15 cellular contexts compared by ENCODE assay signal in the genomic region with DNA sequence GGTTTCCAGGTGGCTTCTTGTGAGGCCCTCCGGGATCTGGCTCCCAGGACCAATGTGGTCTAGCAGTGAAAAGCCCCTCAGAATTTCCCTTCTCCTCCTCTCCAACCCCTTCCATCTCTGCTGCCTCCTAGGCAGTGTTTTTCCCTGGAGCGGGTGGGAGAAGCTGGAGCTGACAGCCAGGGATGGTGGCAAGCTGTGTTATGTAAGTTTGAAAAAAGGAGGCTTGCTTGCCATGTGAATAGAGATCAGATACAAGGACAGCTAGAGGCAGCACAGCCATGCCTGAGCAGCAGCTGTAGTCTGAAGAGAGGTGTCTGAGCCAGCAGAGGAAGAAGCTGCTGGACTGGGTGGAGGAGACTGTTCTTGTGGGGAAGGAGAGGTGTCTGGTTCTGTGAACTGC. TPM values are rescaled to one million over a fixed set of nuclear protein-coding genes. Genes with fewer than 3 reads are reported as not detected.
DNase-seq lines count a peak whose midpoint lies in the region; ATAC-seq and TF ChIP-seq lines count a peak whose summit lies in the region.
"Had no signal": no experiment of that assay in that cellular context is flagged by ENCODE, and none has a peak within 500 bp of the region (broad histone marks: within the 10 kb centered on the region; RNA-seq: fewer than 3 reads in every experiment).

No MANE protein-coding gene starts in this region.

- no peaks in the 10 kb centered on the region for H3K27me3 Mint-ChIP-seq in activated CD8-positive, alpha-beta T cell treated with anti-CD3 and anti-CD28 coated beads for 36 hours
- no peaks in the 10 kb centered on the region for H3K27me3 Mint-ChIP-seq in activated CD8-positive, alpha-beta T cell treated with anti-CD3 and anti-CD28 coated beads, Interleukin-2, amount 10 ng/mL, durations not matched to agents 7 days and 5 days (ENCODE audit: low read depth)
- H3K27me3 Mint-ChIP-seq in activated naive CD8-positive, alpha-beta T cell treated with anti-CD3 and anti-CD28 coated beads for 36 hours: no peaks in the 10 kb centered on the region
- no peaks in the 10 kb centered on the region for H3K27me3 Mint-ChIP-seq in stimulated activated naive B cell treated with anti-CD40 and anti-IgM and Interleukin-4, amounts not matched to agents 10 μg/mL and 1 μg/mL and 100 μg/mL, for 72 hours

- H3K9me3 ChIP-seq in iPS-18c (ENCODE audit: control insufficient read depth, insufficient read depth, low read length) (no peaks in the 10 kb centered on the region), BE2C (no peaks in the 10 kb centered on the region)

- peaks cover 42% of the 10 kb centered on the region for H3K4me1 Mint-ChIP-seq in activated CD8-positive, alpha-beta T cell treated with anti-CD3 and anti-CD28 coated beads for 36 hours (ENCODE audit: low read depth)
- H3K4me1 Mint-ChIP-seq in activated CD8-positive, alpha-beta T cell treated with anti-CD3 and anti-CD28 coated beads, Interleukin-2, amount 10 ng/mL, durations not matched to agents 7 days and 5 days (ENCODE audit: low read depth): peaks cover 21% of the 10 kb centered on the region
- H3K4me1 Mint-ChIP-seq in activated naive CD8-positive, alpha-beta T cell treated with anti-CD3 and anti-CD28 coated beads for 36 hours: peaks cover 34% of the 10 kb centered on the region
- H3K4me1 Mint-ChIP-seq in stimulated activated naive B cell treated with anti-CD40 and anti-IgM and Interleukin-4, amounts not matched to agents 10 μg/mL and 1 μg/mL and 100 μg/mL, for 72 hours: peaks cover 24 to 28% of the 10 kb centered on the region in 2 donors

- H3K27ac Mint-ChIP-seq in activated CD8-positive, alpha-beta T cell treated with anti-CD3 and anti-CD28 coated beads for 36 hours: peak overlapping the region; percentile 76
- no peak overlapping the region for H3K27ac Mint-ChIP-seq in activated CD8-positive, alpha-beta T cell treated with anti-CD3 and anti-CD28 coated beads, Interleukin-2, amount 10 ng/mL, durations not matched to agents 7 days and 5 days
- peak overlapping the region; percentile 58 for H3K27ac Mint-ChIP-seq in activated naive CD8-positive, alpha-beta T cell treated with anti-CD3 and anti-CD28 coated beads for 36 hours
- peak overlapping the region; percentile 62 for H3K27ac Mint-ChIP-seq in stimulated activated naive B cell treated with anti-CD40 and anti-IgM and Interleukin-4, amounts not matched to agents 10 μg/mL and 1 μg/mL and 100 μg/mL, for 72 hours

- ATAC-seq in activated CD8-positive, alpha-beta T cell treated with anti-CD3 and anti-CD28 coated beads for 36 hours: no peak
- ATAC-seq in activated CD8-positive, alpha-beta T cell treated with anti-CD3 and anti-CD28 coated beads, Interleukin-2, amount 10 ng/mL, durations not matched to agents 7 days and 5 days: no peak
- ATAC-seq in stimulated activated naive B cell treated with anti-CD40 and anti-IgM and Interleukin-4, amounts not matched to agents 10 μg/mL and 1 μg/mL and 100 μg/mL, for 72 hours (replicated peaks): no peak
- ATAC-seq: Panc1 had no signal

- intact Hi-C loops in activated CD8-positive, alpha-beta T cell treated with anti-CD3 and anti-CD28 coated beads for 36 hours (cut with micrococcal nuclease): no loop called here

- no peaks in the 10 kb centered on the region; the same call in 1 of the 2 replicates for H3K36me3 ChIP-seq in BE2C

- CTCF ChIA-PET in activated CD8-positive, alpha-beta T cell treated with anti-CD3 and anti-CD28 coated beads for 36 hours (lab: Charles Lee): no interaction called here
- CTCF ChIA-PET in activated CD8-positive, alpha-beta T cell treated with anti-CD3 and anti-CD28 coated beads, Interleukin-2, amount 10 ng/mL, durations not matched to agents 7 days and 5 days (lab: Charles Lee): no interaction called here

- DNase-seq in activated CD8-positive, alpha-beta T cell treated with anti-CD3 and anti-CD28 coated beads for 36 hours: no peak
- DNase-seq in activated CD8-positive, alpha-beta T cell treated with anti-CD3 and anti-CD28 coated beads, Interleukin-2, amount 10 ng/mL, durations not matched to agents 7 days and 5 days: no peak
- no peak for DNase-seq in activated naive CD8-positive, alpha-beta T cell treated with anti-CD3 and anti-CD28 coated beads for 36 hours
- no peak for DNase-seq in stimulated activated naive B cell treated with anti-CD40 and anti-IgM and Interleukin-4, amounts not matched to agents 10 μg/mL and 1 μg/mL and 100 μg/mL, for 72 hours
- no peak for DNase-seq in NCI-H1092 (lab: John Stamatoyannopoulos, UW)
- DNase-seq in BE2C: no peak
- DNase-seq in AML-193 (lab: John Stamatoyannopoulos, UW): no peak
- DNase-seq: ACHN; activated naive CD4-positive, alpha-beta T cell treated with Interleukin-2 at 50 U/mL for 16 hours; foreskin melanocyte; mesenchymal stem cell; NCI-H2081 treated with DMSO at 0.1 percent for 48 hours; NCI-H748 treated with DMSO at 0.1 percent for 48 hours had no signal

- no peak overlapping the region for H3K4me3 Mint-ChIP-seq in activated CD8-positive, alpha-beta T cell treated with anti-CD3 and anti-CD28 coated beads for 36 hours
- H3K4me3 Mint-ChIP-seq in activated CD8-positive, alpha-beta T cell treated with anti-CD3 and anti-CD28 coated beads, Interleukin-2, amount 10 ng/mL, durations not matched to agents 7 days and 5 days: no peak overlapping the region
- no peak overlapping the region for H3K4me3 Mint-ChIP-seq in activated naive CD8-positive, alpha-beta T cell treated with anti-CD3 and anti-CD28 coated beads for 36 hours
- H3K4me3 Mint-ChIP-seq in stimulated activated naive B cell treated with anti-CD40 and anti-IgM and Interleukin-4, amounts not matched to agents 10 μg/mL and 1 μg/mL and 100 μg/mL, for 72 hours: no peak overlapping the region

- H3K4me1 ChIP-seq in BE2C: no peaks in the 10 kb centered on the region; the same call in 1 of the 2 replicates

- POLR2A ChIA-PET in activated CD8-positive, alpha-beta T cell treated with anti-CD3 and anti-CD28 coated beads for 36 hours (lab: Charles Lee): interaction anchor here (0.6 to 1.1 kb wide), 3 partner anchors 15 to 147 kb away, joined by 4 to 8 read pairs (median 4); a partner anchor contains a TSS
- POLR2A ChIA-PET in activated CD8-positive, alpha-beta T cell treated with anti-CD3 and anti-CD28 coated beads, Interleukin-2, amount 10 ng/mL, durations not matched to agents 7 days and 5 days (lab: Charles Lee): no interaction called here

- H3K4me3 ChIP-seq in iPS-18c (ENCODE audit: insufficient read depth, low read depth, low read length) (peak overlapping the region; percentile 5; the same call in 1 of the 2 replicates), BE2C (ENCODE audit: low read depth, low read length) (no peak overlapping the region)

- no peaks in the 10 kb centered on the region for H3K9me3 Mint-ChIP-seq in activated CD8-positive, alpha-beta T cell treated with anti-CD3 and anti-CD28 coated beads for 36 hours
- H3K9me3 Mint-ChIP-seq in activated CD8-positive, alpha-beta T cell treated with anti-CD3 and anti-CD28 coated beads, Interleukin-2, amount 10 ng/mL, durations not matched to agents 7 days and 5 days (ENCODE audit: insufficient read depth): no peaks in the 10 kb centered on the region
- H3K9me3 Mint-ChIP-seq in activated naive CD8-positive, alpha-beta T cell treated with anti-CD3 and anti-CD28 coated beads for 36 hours: no peaks in the 10 kb centered on the region
- H3K9me3 Mint-ChIP-seq in stimulated activated naive B cell treated with anti-CD40 and anti-IgM and Interleukin-4, amounts not matched to agents 10 μg/mL and 1 μg/mL and 100 μg/mL, for 72 hours: no peaks in the 10 kb centered on the region

- H3K36me3 Mint-ChIP-seq in activated CD8-positive, alpha-beta T cell treated with anti-CD3 and anti-CD28 coated beads for 36 hours (ENCODE audit: low read depth): peaks cover 28% of the 10 kb centered on the region
- peaks cover 36% of the 10 kb centered on the region for H3K36me3 Mint-ChIP-seq in activated CD8-positive, alpha-beta T cell treated with anti-CD3 and anti-CD28 coated beads, Interleukin-2, amount 10 ng/mL, durations not matched to agents 7 days and 5 days (ENCODE audit: low read depth)
- peaks cover 27% of the 10 kb centered on the region for H3K36me3 Mint-ChIP-seq in activated naive CD8-positive, alpha-beta T cell treated with anti-CD3 and anti-CD28 coated beads for 36 hours
- peaks cover 30 to 39% of the 10 kb centered on the region in 2 donors for H3K36me3 Mint-ChIP-seq in stimulated activated naive B cell treated with anti-CD40 and anti-IgM and Interleukin-4, amounts not matched to agents 10 μg/mL and 1 μg/mL and 100 μg/mL, for 72 hours

- H3K27me3 ChIP-seq in BE2C: no peaks in the 10 kb centered on the region

- no peak for TF ChIP-seq CTCF in activated CD8-positive, alpha-beta T cell treated with anti-CD3 and anti-CD28 coated beads for 36 hours (IDR thresholded peaks at IDR 0.05)
- no peak for TF ChIP-seq CTCF in BE2C (IDR thresholded peaks at IDR 0.05; ENCODE audit: low read depth, low read length)

RNA-seq across cellular contexts. Expression of a gene that starts 20.6 kb away (rescaled TPM):
- 10 to 100 TPM; 27.7 to 31.4 TPM for total RNA-seq in activated CD8-positive, alpha-beta T cell treated with anti-CD3 and anti-CD28 coated beads for 36 hours
- total RNA-seq in activated CD8-positive, alpha-beta T cell treated with anti-CD3 and anti-CD28 coated beads, Interleukin-2, amount 10 ng/mL, durations not matched to agents 7 days and 5 days: 10 to 100 TPM; 25.0 to 25.7 TPM
- total RNA-seq in activated naive CD8-positive, alpha-beta T cell treated with anti-CD3 and anti-CD28 coated beads for 36 hours: 10 to 100 TPM; 43.3 to 49.1 TPM
- 41.6 TPM for polyA plus RNA-seq in BE2C (2012; ENCODE audit: insufficient read depth, insufficient read length, low read depth)

RNA-seq across cellular contexts. Expression of a gene that starts 27.6 kb away (rescaled TPM):
- 1,000 to 10,000 TPM; 5,254 to 5,310 TPM for total RNA-seq in activated CD8-positive, alpha-beta T cell treated with anti-CD3 and anti-CD28 coated beads for 36 hours
- 1,000 to 10,000 TPM; 2,498 to 2,528 TPM for total RNA-seq in activated CD8-positive, alpha-beta T cell treated with anti-CD3 and anti-CD28 coated beads, Interleukin-2, amount 10 ng/mL, durations not matched to agents 7 days and 5 days
- total RNA-seq in activated naive CD8-positive, alpha-beta T cell treated with anti-CD3 and anti-CD28 coated beads for 36 hours: 1,000 to 10,000 TPM; 4,670 to 4,826 TPM
- polyA plus RNA-seq in BE2C (2012; ENCODE audit: insufficient read depth, insufficient read length, low read depth): 2,485 TPM

RNA-seq across cellular contexts. Expression of a gene that starts 28.1 kb away (rescaled TPM):
- total RNA-seq in activated CD8-positive, alpha-beta T cell treated with anti-CD3 and anti-CD28 coated beads for 36 hours: 10 to 100 TPM; 29.9 to 30.2 TPM
- total RNA-seq in activated CD8-positive, alpha-beta T cell treated with anti-CD3 and anti-CD28 coated beads, Interleukin-2, amount 10 ng/mL, durations not matched to agents 7 days and 5 days: 10 to 100 TPM; 37.2 to 44.8 TPM
- 10 to 100 TPM; 40.7 to 41.1 TPM for total RNA-seq in activated naive CD8-positive, alpha-beta T cell treated with anti-CD3 and anti-CD28 coated beads for 36 hours
- polyA plus RNA-seq in BE2C (2012; ENCODE audit: insufficient read depth, insufficient read length, low read depth): 3.6 TPM
